ENCODE assay signal across 9 cellular contexts in the genomic region with DNA sequence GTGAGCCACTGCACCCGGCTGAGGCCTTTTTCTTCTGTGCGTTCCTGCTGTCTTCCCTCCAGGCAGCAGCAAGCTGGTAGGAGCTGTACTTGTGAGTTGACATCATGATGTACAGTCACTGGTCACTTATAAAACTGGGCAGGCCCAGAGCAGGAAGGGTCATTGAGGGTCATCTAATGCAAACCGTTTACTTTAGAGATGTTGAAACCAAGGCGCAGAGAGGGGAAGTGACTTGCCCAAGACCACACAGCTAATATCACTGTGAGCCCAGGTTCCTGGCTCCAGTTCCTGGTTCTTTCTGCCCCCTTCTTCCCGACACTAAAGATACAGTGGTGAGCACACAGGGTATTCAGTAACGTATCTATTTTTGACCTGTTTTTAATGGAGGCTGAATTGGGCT. TPM values are rescaled to one million over a fixed set of nuclear protein-coding genes. Genes with fewer than 3 reads are reported as not detected.
A peak's percentile ranks its signal among the peaks of the same experiment; 100 is the strongest.
DNase-seq lines count a peak whose midpoint lies in the region; ATAC-seq and TF ChIP-seq lines count a peak whose summit lies in the region.
"Had no signal": no experiment of that assay in that cellular context is flagged by ENCODE, and none has a peak within 500 bp of the region (broad histone marks: within the 10 kb centered on the region; RNA-seq: fewer than 3 reads in every experiment).

No MANE protein-coding gene starts in this region.

- intact Hi-C loops in PC-3 (cut with micrococcal nuclease): loop anchor here (2.0 kb wide), 1 partner anchor 47 kb away; no protein-coding TSS in a partner anchor
- intact Hi-C loops in gastrocnemius medialis (cut with DNase I; ENCODE audit: low total_unique reads): no loop called here

- no peak for TF ChIP-seq POLR2A in erythroblast (IDR thresholded peaks at IDR 0.05; ENCODE audit: low read length)
- TF ChIP-seq POLR2A in gastrocnemius medialis (IDR thresholded peaks at IDR 0.05): no peak

- H3K27ac Mint-ChIP-seq in T-helper 2 cell treated with Interferon-gamma antibody and Interleukin-4, amounts not matched to agents 5 μg/mL and 100 μg/mL, for 36 hours: peak overlapping the region; percentile 87

- H3K4me3 ChIP-seq in PC-3 (ENCODE audit: low read length): no peak overlapping the region
- no peak overlapping the region for H3K4me3 ChIP-seq in gastrocnemius medialis

- no peaks in the 10 kb centered on the region for H3K9me2 ChIP-seq in PC-3 (replicated peaks; ENCODE audit: low read length)

- peak overlapping the region; percentile 35 for H3K4me3 Mint-ChIP-seq in T-helper 2 cell treated with Interferon-gamma antibody and Interleukin-4, amounts not matched to agents 5 μg/mL and 100 μg/mL, for 36 hours

- no peak overlapping the region for H3K4me2 ChIP-seq in PC-3 (ENCODE audit: low read length)

- H3K36me3 Mint-ChIP-seq in T-helper 2 cell treated with Interferon-gamma antibody and Interleukin-4, amounts not matched to agents 5 μg/mL and 100 μg/mL, for 36 hours (ENCODE audit: low read depth): peaks cover 15% of the 10 kb centered on the region

- H3F3A ChIP-seq in PC-3 (ENCODE audit: low read length, unreplicated experiment): no peaks in the 10 kb centered on the region

- H3K27ac ChIP-seq in PC-3 (ENCODE audit: low read length) (peak overlapping the region; percentile 94), gastrocnemius medialis (peak overlapping the region in 2 of 4 donors; percentile 27 to 28)

- TF ChIP-seq CTCF in PC-3 (conservative IDR thresholded peaks at IDR 0.05; ENCODE audit: low read depth, low read length) (no peak), gastrocnemius medialis (IDR thresholded peaks at IDR 0.05 in 4 of 5, conservative IDR thresholded peaks at IDR 0.05 in 1 of 5) (no peak)

- no peaks in the 10 kb centered on the region for H3K36me3 ChIP-seq in PC-3 (ENCODE audit: low read depth, low read length)
- H3K36me3 ChIP-seq in gastrocnemius medialis: no peaks in the 10 kb centered on the region

- CTCF ChIA-PET in PC-3 (lab: Charles Lee): no interaction called here

- peaks cover 62% of the 10 kb centered on the region for H3K4me1 Mint-ChIP-seq in T-helper 2 cell treated with Interferon-gamma antibody and Interleukin-4, amounts not matched to agents 5 μg/mL and 100 μg/mL, for 36 hours (ENCODE audit: low read depth)

- ATAC-seq in PC-3 (no peak), gastrocnemius medialis (peak; percentile 55 to 67), HG02588 (IDR thresholded peaks at IDR 0.05; ENCODE audit: unreplicated experiment) (no peak), HG03196 (IDR thresholded peaks at IDR 0.05; ENCODE audit: unreplicated experiment) (no peak)

- in situ Hi-C loops in gastrocnemius medialis (cut with MboI; ENCODE audit: low sequenced_read_pairs in 4 of 4): no loop called here

- no peaks in the 10 kb centered on the region for H4K20me1 ChIP-seq in PC-3 (ENCODE audit: low read length)

- H2AFZ ChIP-seq in PC-3 (ENCODE audit: low read length): no peak overlapping the region

- peaks cover 81% of the 10 kb centered on the region for H3K79me2 ChIP-seq in PC-3 (ENCODE audit: low read length)

- BruUV-seq in PC-3 (replicated peaks; lab: Mats Ljungman, UMichigan): no TSS peak

- no peaks in the 10 kb centered on the region for H3K27me3 ChIP-seq in PC-3 (ENCODE audit: low read length)
- no peaks in the 10 kb centered on the region for H3K27me3 ChIP-seq in gastrocnemius medialis

- H3K9ac ChIP-seq in PC-3 (ENCODE audit: low read length): peak overlapping the region; percentile 35

- POLR2A ChIA-PET in PC-3 (lab: Charles Lee; ENCODE audit: unreplicated experiment): no interaction called here

- H3K9me3 Mint-ChIP-seq in T-helper 2 cell treated with Interferon-gamma antibody and Interleukin-4, amounts not matched to agents 5 μg/mL and 100 μg/mL, for 36 hours: no peaks in the 10 kb centered on the region

- DNase-seq in T-helper 2 cell treated with Interferon-gamma antibody and Interleukin-4, amounts not matched to agents 5 μg/mL and 100 μg/mL, for 36 hours (ENCODE audit: low spot score): no peak
- DNase-seq in T-helper 2 cell: no peak
- DNase-seq in PC-3: no peak
- DNase-seq in erythroblast (lab: John Stamatoyannopoulos, UW): peak; percentile 38 to 45
- DNase-seq in gastrocnemius medialis: peak in 1 of 2 donors; percentile 35
- DNase-seq in occipital lobe (lab: John Stamatoyannopoulos, UW): no peak
- DNase-seq: NCI-H1930 had no signal

- no peaks in the 10 kb centered on the region for H3K9me3 ChIP-seq in PC-3 (ENCODE audit: low read length)
- H3K9me3 ChIP-seq in gastrocnemius medialis: no peaks in the 10 kb centered on the region

- H3K27me3 Mint-ChIP-seq in T-helper 2 cell treated with Interferon-gamma antibody and Interleukin-4, amounts not matched to agents 5 μg/mL and 100 μg/mL, for 36 hours (ENCODE audit: low read depth): no peaks in the 10 kb centered on the region

- H3K4me1 ChIP-seq in PC-3 (ENCODE audit: insufficient read depth, low read length) (peaks cover 36% of the 10 kb centered on the region), gastrocnemius medialis (peaks cover 35 to 40% of the 10 kb centered on the region in 2 donors)

RNA-seq across cellular contexts. Expression of a gene that starts 27.3 kb away (rescaled TPM):
- total RNA-seq in PC-3 (2014; rRNA removed) (10.5 and 12.8 TPM in 2 replicates), gastrocnemius medialis (1 to 10 TPM; 5.4 to 9.0 (median 5.6) TPM), occipital lobe (13.7 TPM)

Comparison
In these comparisons a context has a peak if more than half of its experiments do, and no peak if none do; other contexts are left out.
1. DNase-seq: peak in erythroblast (2 of 2); none in T-helper 2 cell treated with Interferon-gamma antibody and Interleukin-4, amounts not matched to agents 5 μg/mL and 100 μg/mL, for 36 hours (single experiment), T-helper 2 cell (0 of 5), PC-3 (single experiment) and occipital lobe (single experiment).
2. ATAC-seq: peak in gastrocnemius medialis (2 of 2); none in PC-3 (single experiment), HG02588 (single experiment) and HG03196 (single experiment).